1 cellular context compared by ENCODE assay signal in genomic region chr6:52577022-52577777, GRCh38.
TF ChIP-seq lines count a peak whose summit lies in the region.

A gene with protein sequence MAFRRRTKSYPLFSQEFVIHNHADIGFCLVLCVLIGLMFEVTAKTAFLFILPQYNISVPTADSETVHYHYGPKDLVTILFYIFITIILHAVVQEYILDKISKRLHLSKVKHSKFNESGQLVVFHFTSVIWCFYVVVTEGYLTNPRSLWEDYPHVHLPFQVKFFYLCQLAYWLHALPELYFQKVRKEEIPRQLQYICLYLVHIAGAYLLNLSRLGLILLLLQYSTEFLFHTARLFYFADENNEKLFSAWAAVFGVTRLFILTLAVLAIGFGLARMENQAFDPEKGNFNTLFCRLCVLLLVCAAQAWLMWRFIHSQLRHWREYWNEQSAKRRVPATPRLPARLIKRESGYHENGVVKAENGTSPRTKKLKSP (minus strand): TSS chr6:52577060. CDS start chr6:52576915, 145 bp downstream.

TF ChIP-seq in HepG2, 621 proteins besides CTCF, POLR2A, EP300 and RAD21 (continued from another document and continues in another):
- TF ChIP-seq ZNF609 (CRISPR knock-in tag; IDR thresholded peaks at IDR 0.05; ENCODE audit: borderline replicate concordance), result no peak
- TF ChIP-seq ZNF709 (CRISPR knock-in tag; IDR thresholded peaks at IDR 0.05), result peak; percentile 67; the same call in 1 of the 2 replicates
- TF ChIP-seq ZNF564 (CRISPR knock-in tag; IDR thresholded peaks at IDR 0.05), result no peak; the same call in 1 of the 2 replicates
- TF ChIP-seq ZNF878 (CRISPR knock-in tag; IDR thresholded peaks at IDR 0.05), result no peak; the same call in 1 of the 2 replicates
- 0 out of 2 replicates have a peak, but pooled peaks have one; percentile 41 for TF ChIP-seq ZNF83 (CRISPR knock-in tag; IDR thresholded peaks at IDR 0.05; ENCODE audit: borderline replicate concordance)
- TF ChIP-seq KLF15 (CRISPR knock-in tag; IDR thresholded peaks at IDR 0.05; ENCODE audit: borderline replicate concordance), result peak; percentile 65; the same call in 1 of the 2 replicates
- TF ChIP-seq SP1 (IDR thresholded peaks at IDR 0.05), result no peak
- TF ChIP-seq SP1 (CRISPR knock-in tag; IDR thresholded peaks at IDR 0.05), result peak; percentile 79
- TF ChIP-seq ATF7-NPFF (CRISPR knock-in tag; IDR thresholded peaks at IDR 0.05; ENCODE audit: low read depth), result peak; percentile 86
- peak; percentile 52; the same call in 1 of the 2 replicates for TF ChIP-seq ZNF740 (CRISPR knock-in tag; IDR thresholded peaks at IDR 0.05)
- TF ChIP-seq, protein P1, sequence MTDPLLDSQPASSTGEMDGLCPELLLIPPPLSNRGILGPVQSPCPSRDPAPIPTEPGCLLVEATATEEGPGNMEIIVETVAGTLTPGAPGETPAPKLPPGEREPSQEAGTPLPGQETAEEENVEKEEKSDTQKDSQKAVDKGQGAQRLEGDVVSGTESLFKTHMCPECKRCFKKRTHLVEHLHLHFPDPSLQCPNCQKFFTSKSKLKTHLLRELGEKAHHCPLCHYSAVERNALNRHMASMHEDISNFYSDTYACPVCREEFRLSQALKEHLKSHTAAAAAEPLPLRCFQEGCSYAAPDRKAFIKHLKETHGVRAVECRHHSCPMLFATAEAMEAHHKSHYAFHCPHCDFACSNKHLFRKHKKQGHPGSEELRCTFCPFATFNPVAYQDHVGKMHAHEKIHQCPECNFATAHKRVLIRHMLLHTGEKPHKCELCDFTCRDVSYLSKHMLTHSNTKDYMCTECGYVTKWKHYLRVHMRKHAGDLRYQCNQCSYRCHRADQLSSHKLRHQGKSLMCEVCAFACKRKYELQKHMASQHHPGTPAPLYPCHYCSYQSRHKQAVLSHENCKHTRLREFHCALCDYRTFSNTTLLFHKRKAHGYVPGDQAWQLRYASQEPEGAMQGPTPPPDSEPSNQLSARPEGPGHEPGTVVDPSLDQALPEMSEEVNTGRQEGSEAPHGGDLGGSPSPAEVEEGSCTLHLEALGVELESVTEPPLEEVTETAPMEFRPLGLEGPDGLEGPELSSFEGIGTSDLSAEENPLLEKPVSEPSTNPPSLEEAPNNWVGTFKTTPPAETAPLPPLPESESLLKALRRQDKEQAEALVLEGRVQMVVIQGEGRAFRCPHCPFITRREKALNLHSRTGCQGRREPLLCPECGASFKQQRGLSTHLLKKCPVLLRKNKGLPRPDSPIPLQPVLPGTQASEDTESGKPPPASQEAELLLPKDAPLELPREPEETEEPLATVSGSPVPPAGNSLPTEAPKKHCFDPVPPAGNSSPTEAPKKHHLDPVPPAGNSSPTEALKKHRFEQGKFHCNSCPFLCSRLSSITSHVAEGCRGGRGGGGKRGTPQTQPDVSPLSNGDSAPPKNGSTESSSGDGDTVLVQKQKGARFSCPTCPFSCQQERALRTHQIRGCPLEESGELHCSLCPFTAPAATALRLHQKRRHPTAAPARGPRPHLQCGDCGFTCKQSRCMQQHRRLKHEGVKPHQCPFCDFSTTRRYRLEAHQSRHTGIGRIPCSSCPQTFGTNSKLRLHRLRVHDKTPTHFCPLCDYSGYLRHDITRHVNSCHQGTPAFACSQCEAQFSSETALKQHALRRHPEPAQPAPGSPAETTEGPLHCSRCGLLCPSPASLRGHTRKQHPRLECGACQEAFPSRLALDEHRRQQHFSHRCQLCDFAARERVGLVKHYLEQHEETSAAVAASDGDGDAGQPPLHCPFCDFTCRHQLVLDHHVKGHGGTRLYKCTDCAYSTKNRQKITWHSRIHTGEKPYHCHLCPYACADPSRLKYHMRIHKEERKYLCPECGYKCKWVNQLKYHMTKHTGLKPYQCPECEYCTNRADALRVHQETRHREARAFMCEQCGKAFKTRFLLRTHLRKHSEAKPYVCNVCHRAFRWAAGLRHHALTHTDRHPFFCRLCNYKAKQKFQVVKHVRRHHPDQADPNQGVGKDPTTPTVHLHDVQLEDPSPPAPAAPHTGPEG (CRISPR knock-in tag; IDR thresholded peaks at IDR 0.05), result peak; percentile 92
- no peak for TF ChIP-seq ATF7 (IDR thresholded peaks at IDR 0.05)
- no peak for TF ChIP-seq ATF7 (CRISPR knock-in tag; IDR thresholded peaks at IDR 0.05)
- TF ChIP-seq MAX (IDR thresholded peaks at IDR 0.05), result peak; percentile 79
- peak; percentile 53 for TF ChIP-seq SP5 (CRISPR knock-in tag; IDR thresholded peaks at IDR 0.05; ENCODE audit: borderline replicate concordance, low read depth)
- no peak for TF ChIP-seq CENPX (CRISPR knock-in tag; IDR thresholded peaks at IDR 0.05)
- TF ChIP-seq ASH2L (IDR thresholded peaks at IDR 0.05; ENCODE audit: insufficient read length, low read depth, low read length), result peak; percentile 93
- TF ChIP-seq KLF9 (CRISPR knock-in tag; IDR thresholded peaks at IDR 0.05; ENCODE audit: low read depth), result no peak
- TF ChIP-seq ZFY (CRISPR knock-in tag; IDR thresholded peaks at IDR 0.05), result peak; percentile 100
- TF ChIP-seq ZNF234 (CRISPR knock-in tag; conservative IDR thresholded peaks at IDR 0.05), result peak; percentile 62; the same call in 1 of the 2 replicates
- TF ChIP-seq ZNF256 (CRISPR knock-in tag; conservative IDR thresholded peaks at IDR 0.05), result 0 out of 2 replicates have a peak, but pooled peaks have one; percentile 57
- peak; percentile 85; the same call in 1 of the 2 replicates for TF ChIP-seq DR1 (CRISPR knock-in tag; IDR thresholded peaks at IDR 0.05)
- TF ChIP-seq, protein P2, sequence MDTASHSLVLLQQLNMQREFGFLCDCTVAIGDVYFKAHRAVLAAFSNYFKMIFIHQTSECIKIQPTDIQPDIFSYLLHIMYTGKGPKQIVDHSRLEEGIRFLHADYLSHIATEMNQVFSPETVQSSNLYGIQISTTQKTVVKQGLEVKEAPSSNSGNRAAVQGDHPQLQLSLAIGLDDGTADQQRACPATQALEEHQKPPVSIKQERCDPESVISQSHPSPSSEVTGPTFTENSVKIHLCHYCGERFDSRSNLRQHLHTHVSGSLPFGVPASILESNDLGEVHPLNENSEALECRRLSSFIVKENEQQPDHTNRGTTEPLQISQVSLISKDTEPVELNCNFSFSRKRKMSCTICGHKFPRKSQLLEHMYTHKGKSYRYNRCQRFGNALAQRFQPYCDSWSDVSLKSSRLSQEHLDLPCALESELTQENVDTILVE (CRISPR knock-in tag; IDR thresholded peaks at IDR 0.05), result peak; percentile 94
- no peak for TF ChIP-seq ZFP36L2 (CRISPR knock-in tag; IDR thresholded peaks at IDR 0.05)
- TF ChIP-seq, protein P3, sequence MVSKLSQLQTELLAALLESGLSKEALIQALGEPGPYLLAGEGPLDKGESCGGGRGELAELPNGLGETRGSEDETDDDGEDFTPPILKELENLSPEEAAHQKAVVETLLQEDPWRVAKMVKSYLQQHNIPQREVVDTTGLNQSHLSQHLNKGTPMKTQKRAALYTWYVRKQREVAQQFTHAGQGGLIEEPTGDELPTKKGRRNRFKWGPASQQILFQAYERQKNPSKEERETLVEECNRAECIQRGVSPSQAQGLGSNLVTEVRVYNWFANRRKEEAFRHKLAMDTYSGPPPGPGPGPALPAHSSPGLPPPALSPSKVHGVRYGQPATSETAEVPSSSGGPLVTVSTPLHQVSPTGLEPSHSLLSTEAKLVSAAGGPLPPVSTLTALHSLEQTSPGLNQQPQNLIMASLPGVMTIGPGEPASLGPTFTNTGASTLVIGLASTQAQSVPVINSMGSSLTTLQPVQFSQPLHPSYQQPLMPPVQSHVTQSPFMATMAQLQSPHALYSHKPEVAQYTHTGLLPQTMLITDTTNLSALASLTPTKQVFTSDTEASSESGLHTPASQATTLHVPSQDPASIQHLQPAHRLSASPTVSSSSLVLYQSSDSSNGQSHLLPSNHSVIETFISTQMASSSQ (IDR thresholded peaks at IDR 0.05; ENCODE audit: low read depth), result no peak
- TF ChIP-seq, protein P3 (CRISPR knock-in tag; IDR thresholded peaks at IDR 0.05; ENCODE audit: borderline replicate concordance), result peak; percentile 7; the same call in 1 of the 2 replicates
- peak; percentile 31; the same call in 1 of the 2 replicates for TF ChIP-seq KMT2B (CRISPR knock-in tag; IDR thresholded peaks at IDR 0.05)
- no peak for TF ChIP-seq ZNF781 (CRISPR knock-in tag; IDR thresholded peaks at IDR 0.05; ENCODE audit: borderline replicate concordance, not compliant biosample characterization)
- peak; percentile 89; the same call in 1 of the 2 replicates for TF ChIP-seq ZFP90 (CRISPR knock-in tag; IDR thresholded peaks at IDR 0.05; ENCODE audit: borderline replicate concordance)
- TF ChIP-seq ZNF20 (CRISPR knock-in tag; IDR thresholded peaks at IDR 0.05), result no peak
- TF ChIP-seq NFIC (IDR thresholded peaks at IDR 0.05; ENCODE audit: low read length), result 0 out of 2 replicates have a peak, but pooled peaks have one; percentile 50
- TF ChIP-seq MYNN (CRISPR knock-in tag; IDR thresholded peaks at IDR 0.05; ENCODE audit: low read depth), result no peak
- TF ChIP-seq, protein P4, sequence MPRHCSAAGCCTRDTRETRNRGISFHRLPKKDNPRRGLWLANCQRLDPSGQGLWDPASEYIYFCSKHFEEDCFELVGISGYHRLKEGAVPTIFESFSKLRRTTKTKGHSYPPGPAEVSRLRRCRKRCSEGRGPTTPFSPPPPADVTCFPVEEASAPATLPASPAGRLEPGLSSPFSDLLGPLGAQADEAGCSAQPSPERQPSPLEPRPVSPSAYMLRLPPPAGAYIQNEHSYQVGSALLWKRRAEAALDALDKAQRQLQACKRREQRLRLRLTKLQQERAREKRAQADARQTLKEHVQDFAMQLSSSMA (CRISPR knock-in tag; IDR thresholded peaks at IDR 0.05), result no peak; the same call in 1 of the 2 replicates
